In genomic region chr11:101049123-101049522, GRCh38 we compare ENCODE assay signal across 20 cellular contexts.
DNase-seq lines count a peak whose midpoint lies in the region; ATAC-seq, FAIRE-seq and TF ChIP-seq lines count a peak whose summit lies in the region.
"Had no signal": no experiment of that assay in that cellular context is flagged by ENCODE, and none has a peak within 500 bp of the region (broad histone marks: within the 10 kb centered on the region; RNA-seq: fewer than 3 reads in every experiment).

No MANE protein-coding gene starts in this region.

- peak; percentile 10 to 24 for DNase-seq in HAP-1 (ENCODE audit: low spot score in 2 of 2)
- peak; percentile 21 for DNase-seq in NCI-H226
- peak in 2 of 4 experiments; percentile 22 to 68 for DNase-seq in K562 (ENCODE audit: extremely low read depth in 1 of 4, low spot score in 3 of 4)
- peak; percentile 51 to 72 for DNase-seq in trophoblast cell
- no peak for DNase-seq in Caco-2
- DNase-seq in iPS-NIHi7 (ENCODE audit: extremely low spot score): no peak
- DNase-seq in NCI-H128 (lab: John Stamatoyannopoulos, UW; ENCODE audit: unreplicated experiment): no peak
- DNase-seq: activated CD4-positive, alpha-beta T cell treated with anti-CD3 and anti-CD28 coated beads, Interleukin-2, amount 50 U/mL, for 1 hour; activated effector memory CD4-positive, alpha-beta T cell treated with Interleukin-2 at 50 U/mL for 16 hours; brain microvascular endothelial cell; cortex of kidney; DMS79 treated with DMSO at 0.1 percent for 48 hours; lower lobe of right lung; NCI-H2029; NCI-H524; SIG-M5; stimulated activated CD4-positive, alpha-beta T cell treated with anti-CD3 and anti-CD28 coated beads, Interleukin-4, amount 100 ng/mL, for 24 hours; stimulated activated naive CD8-positive, alpha-beta T cell treated with anti-CD3 and anti-CD28 coated beads, Interleukin-15, amount 100 ng/mL, for 72 hours had no signal

- CTCF ChIA-PET in K562 (lab: Yijun Ruan, JAX; ENCODE audit: low intra/inter-chr PET ratio): no interaction called here
- CTCF ChIA-PET in Caco-2 (lab: Charles Lee): no interaction called here

- peak overlapping the region; percentile 28; the same call in 1 of the 2 replicates for H3K4me2 ChIP-seq in K562 (ENCODE audit: insufficient read depth, low read length)
- no peak overlapping the region for H3K4me2 ChIP-seq in trophoblast cell (ENCODE audit: low read length)

- no peak overlapping the region for H3K27ac Mint-ChIP-seq in Caco-2 (ENCODE audit: unreplicated experiment)
- H3K27ac Mint-ChIP-seq: stimulated activated naive CD8-positive, alpha-beta T cell treated with anti-CD3 and anti-CD28 coated beads, Interleukin-15, amount 100 ng/mL, for 72 hours; T-helper 1 cell treated with Interleukin-12 subunit alpha and Interleukin-12 subunit beta and Interleukin-4 antibody, amounts not matched to agents 30 μg/mL and 1 μg/mL, for 36 hours had no signal

- H3K36me3 ChIP-seq in HAP-1 (replicated peaks): no peaks in the 10 kb centered on the region
- no peaks in the 10 kb centered on the region; the same call in 2 of the 3 replicates for H3K36me3 ChIP-seq in K562 (ENCODE audit: control insufficient read depth, insufficient read depth, low read length)
- no peaks in the 10 kb centered on the region for H3K36me3 ChIP-seq in trophoblast cell (ENCODE audit: control insufficient read depth in 1 of 2, insufficient read depth in 2 of 2, low read length in 2 of 2)
- no peaks in the 10 kb centered on the region for H3K36me3 ChIP-seq in Caco-2 (ENCODE audit: control insufficient read depth, insufficient read depth, low read length)
- H3K36me3 ChIP-seq: brain microvascular endothelial cell, lower lobe of right lung, tibial nerve had no signal

- H4K91ac ChIP-seq in trophoblast cell (ENCODE audit: low read depth, low read length): no peak overlapping the region

- H2BK12ac ChIP-seq in trophoblast cell (ENCODE audit: low read length): no peak overlapping the region

- TF ChIP-seq RAD21 in K562 (CRISPR knock-in tag; conservative IDR thresholded peaks at IDR 0.05 in 1 of 2, IDR thresholded peaks at IDR 0.05 in 1 of 2): peak in 1 of 2 experiments; percentile 9; a peak in 1 of 4 replicates

- H3K23ac ChIP-seq in trophoblast cell (ENCODE audit: low read length): no peak overlapping the region

- H3K4ac ChIP-seq in trophoblast cell (ENCODE audit: low read depth, low read length): no peak overlapping the region

- no peaks in the 10 kb centered on the region for H3K79me1 ChIP-seq in trophoblast cell (ENCODE audit: low read length)

- no peaks in the 10 kb centered on the region for H3K9me1 ChIP-seq in K562 (ENCODE audit: control insufficient read depth, insufficient read depth, low read length)

- H3K9me3 Mint-ChIP-seq in Caco-2 (ENCODE audit: unreplicated experiment): no peaks in the 10 kb centered on the region

- H2AFZ ChIP-seq in K562 (ENCODE audit: low read depth, low read length) (peak overlapping the region; percentile 48), trophoblast cell (ENCODE audit: insufficient read depth, low read length, poor library complexity) (no peak overlapping the region)

- in situ Hi-C loops in HAP-1 (cut with MboI; ENCODE audit: low sequenced_read_pairs) (no loop called here), K562 (cut with MboI) (no loop called here)

- H4K12ac ChIP-seq in trophoblast cell (ENCODE audit: low read depth, low read length): no peak overlapping the region

- no peak overlapping the region for H3K4me3 Mint-ChIP-seq in Caco-2 (ENCODE audit: unreplicated experiment)
- H3K4me3 Mint-ChIP-seq: stimulated activated naive CD8-positive, alpha-beta T cell treated with anti-CD3 and anti-CD28 coated beads, Interleukin-15, amount 100 ng/mL, for 72 hours; T-helper 1 cell treated with Interleukin-12 subunit alpha and Interleukin-12 subunit beta and Interleukin-4 antibody, amounts not matched to agents 30 μg/mL and 1 μg/mL, for 36 hours had no signal

- H2BK120ac ChIP-seq in trophoblast cell (ENCODE audit: insufficient read depth, low read length, poor library complexity): no peak overlapping the region

- peak overlapping the region; percentile 47; the same call in 2 of the 3 replicates for H3K27ac ChIP-seq in K562 (ENCODE audit: extremely low read depth, low read depth, low read length)
- no peak overlapping the region for H3K27ac ChIP-seq in trophoblast cell (ENCODE audit: low read depth, low read length)
- H3K27ac ChIP-seq: brain microvascular endothelial cell, lower lobe of right lung, tibial nerve had no signal

- H3K9ac ChIP-seq in K562 (ENCODE audit: insufficient read depth in 1 of 2, low read depth in 2 of 2, low read length in 2 of 2): no peak overlapping the region
- H3K9ac ChIP-seq in trophoblast cell (ENCODE audit: low read length): no peak overlapping the region

- H3K9me3 ChIP-seq in HAP-1: no peaks in the 10 kb centered on the region
- H3K9me3 ChIP-seq in K562 (replicated peaks; ENCODE audit: control insufficient read depth, insufficient read depth, low read depth, low read length): no peaks in the 10 kb centered on the region; the same call in 1 of the 2 replicates
- no peaks in the 10 kb centered on the region for H3K9me3 ChIP-seq in trophoblast cell (ENCODE audit: insufficient read depth, low read depth, low read length)
- no peaks in the 10 kb centered on the region for H3K9me3 ChIP-seq in Caco-2
- H3K9me3 ChIP-seq: lower lobe of right lung, tibial nerve had no signal

- intact Hi-C loops in K562 (cut with micrococcal nuclease) (loop anchor here (5.0 kb wide), 1 partner anchor 78 kb away; the partner anchor contains the start of gene PGR), Caco-2 (cut with micrococcal nuclease; ENCODE audit: unreplicated experiment) (no loop called here)

- H4K20me1 ChIP-seq in K562 (replicated peaks; ENCODE audit: control insufficient read depth, insufficient read depth, low read length): no peaks in the 10 kb centered on the region

- no TSS peak for BruUV-seq in K562 (replicated peaks; lab: Mats Ljungman, UMichigan)
- BruUV-seq in Caco-2 (replicated peaks; lab: Mats Ljungman, UMichigan): no TSS peak

- H3K27me3 Mint-ChIP-seq in Caco-2 (ENCODE audit: insufficient read depth, unreplicated experiment): peaks cover 10% of the 10 kb centered on the region
- H3K27me3 Mint-ChIP-seq: stimulated activated naive CD8-positive, alpha-beta T cell treated with anti-CD3 and anti-CD28 coated beads, Interleukin-15, amount 100 ng/mL, for 72 hours had no signal

- H3K27me3 ChIP-seq in HAP-1 (ENCODE audit: low read depth) (no peaks in the 10 kb centered on the region), K562 (ENCODE audit: control insufficient read depth in 2 of 2, insufficient read depth in 2 of 2, low read length in 2 of 2) (no peaks in the 10 kb centered on the region), trophoblast cell (ENCODE audit: insufficient read depth, low read length) (no peaks in the 10 kb centered on the region), Caco-2 (replicated peaks; ENCODE audit: control insufficient read depth, insufficient read depth, low read length) (no peaks in the 10 kb centered on the region)
- H3K27me3 ChIP-seq: brain microvascular endothelial cell, tibial nerve had no signal

- H3K4me3 ChIP-seq in HAP-1 (no peak overlapping the region), K562 (no peak overlapping the region), trophoblast cell (ENCODE audit: low read depth, low read length) (no peak overlapping the region), Caco-2 (ENCODE audit: low read depth, low read length) (no peak overlapping the region)
- H3K4me3 ChIP-seq: lower lobe of right lung, tibial nerve had no signal

- no peaks in the 10 kb centered on the region for H3K79me2 ChIP-seq in K562 (ENCODE audit: control insufficient read depth, insufficient read depth, low read length)
- H3K79me2 ChIP-seq in trophoblast cell (ENCODE audit: control insufficient read depth, insufficient read depth, low read length, poor library complexity): no peaks in the 10 kb centered on the region

- H4K8ac ChIP-seq in trophoblast cell (ENCODE audit: low read depth, low read length): no peak overlapping the region

- H3K14ac ChIP-seq in trophoblast cell (ENCODE audit: low read length): no peak overlapping the region

- H3K18ac ChIP-seq in trophoblast cell (ENCODE audit: low read length): no peak overlapping the region

- POLR2A ChIA-PET in K562 (lab: Yijun Ruan, JAX) (no interaction called here), Caco-2 (lab: Charles Lee) (no interaction called here)

- FAIRE-seq in K562 (lab: Jason Lieb, UNC): peak; percentile 82

- no peak for TF ChIP-seq EP300 in K562 (IDR thresholded peaks at IDR 0.05; ENCODE audit: low read length)

- TF ChIP-seq POLR2A in K562 (conservative IDR thresholded peaks at IDR 0.05): no peak

- no peaks in the 10 kb centered on the region for H3K4me1 Mint-ChIP-seq in Caco-2 (ENCODE audit: low read depth, unreplicated experiment)
- H3K4me1 Mint-ChIP-seq: stimulated activated naive CD8-positive, alpha-beta T cell treated with anti-CD3 and anti-CD28 coated beads, Interleukin-15, amount 100 ng/mL, for 72 hours had no signal

- H3K4me1 ChIP-seq in HAP-1 (no peaks in the 10 kb centered on the region), K562 (replicated peaks in 1 of 2; ENCODE audit: control insufficient read depth in 2 of 2, insufficient read depth in 2 of 2, low read length in 2 of 2) (peaks cover 0 to 4% of the 10 kb centered on the region in 2 experiments; a peak in 2 of 5 replicates), trophoblast cell (ENCODE audit: control insufficient read depth in 1 of 2, insufficient read depth in 2 of 2, low read length in 2 of 2) (no peaks in the 10 kb centered on the region), Caco-2 (no peaks in the 10 kb centered on the region)
- H3K4me1 ChIP-seq: lower lobe of right lung, tibial nerve had no signal

- WGBS in K562 (ENCODE audit: insufficient coverage, low coverage, missing lambda C conversion rate): 1% methylated on average over 4 of the region's 4 CpGs
- whole genome bisulfite sequencing in trophoblast cell (ENCODE audit: extremely low coverage, insufficient coverage, insufficient read length): no CpG with 5 or more reads among the region's 4 CpGs

- H2AK5ac ChIP-seq in trophoblast cell (ENCODE audit: low read length): no peak overlapping the region

- H2BK5ac ChIP-seq in trophoblast cell (ENCODE audit: low read depth, low read length, poor library complexity): no peak overlapping the region

- ATAC-seq in K562: peak; percentile 94
- ATAC-seq: lower lobe of right lung; stimulated activated naive CD8-positive, alpha-beta T cell treated with anti-CD3 and anti-CD28 coated beads, Interleukin-15, amount 100 ng/mL, for 72 hours had no signal

- TF ChIP-seq CTCF in K562 (IDR thresholded peaks at IDR 0.05 in 2 of 3, conservative IDR thresholded peaks at IDR 0.05 in 1 of 3; ENCODE audit: insufficient read depth in 2 of 3, low read depth in 1 of 3, low read length in 3 of 3): peak in 2 of 3 experiments; percentile 11 to 24; a peak in 2 of 6 replicates
- no peak for TF ChIP-seq CTCF in Caco-2 (IDR thresholded peaks at IDR 0.05; ENCODE audit: insufficient read depth in 1 of 2, low read depth in 1 of 2, low read length in 1 of 2, severe bottlenecking in 1 of 2, unreplicated experiment in 1 of 2)

- no peaks in the 10 kb centered on the region for H3K36me3 Mint-ChIP-seq in Caco-2 (ENCODE audit: insufficient read depth, unreplicated experiment)

TF ChIP-seq in K562, 482 proteins besides CTCF, POLR2A, EP300 and RAD21 (continues in another document):
- TF ChIP-seq ATF1 (CRISPR knock-in tag; IDR thresholded peaks at IDR 0.05): no peak
- TF ChIP-seq ATF1 (tag; IDR thresholded peaks at IDR 0.05): peak; percentile 55
- no peak for TF ChIP-seq LARP7 (IDR thresholded peaks at IDR 0.05)

Comparison
In these comparisons a context has a peak if more than half of its experiments do, and no peak if none do; other contexts are left out.
1. DNase-seq: peak in HAP-1 (2 of 2), NCI-H226 (single experiment) and trophoblast cell (2 of 2); none in Caco-2 (0 of 2), iPS-NIHi7 (single experiment) and NCI-H128 (single experiment).
2. CTCF ChIP-seq: peak in K562 (2 of 3); none in Caco-2 (0 of 2).